19 cellular contexts compared by ENCODE assay signal in genomic region chr22:26714971-26715370, GRCh38.
"Had no signal": no experiment of that assay in that cellular context is flagged by ENCODE, and none has a peak within 500 bp of the region (broad histone marks: within the 10 kb centered on the region; RNA-seq: fewer than 3 reads in every experiment).

No MANE protein-coding gene starts in this region.

- H3K4me1 ChIP-seq: body of pancreas, uterus had no signal

- H3K27ac ChIP-seq: body of pancreas, gastroesophageal sphincter, heart left ventricle, sigmoid colon, uterus, VCaP had no signal

- H3K27ac Mint-ChIP-seq: activated naive CD8-positive, alpha-beta T cell treated with anti-CD3 and anti-CD28 coated beads for 36 hours; stimulated activated memory B cell treated with anti-CD40 and anti-IgM and Interleukin-4, amounts not matched to agents 10 μg/mL and 1 μg/mL and 100 μg/mL, for 72 hours had no signal

- ATAC-seq: body of pancreas; esophagus mucosa; gastroesophageal sphincter; heart left ventricle; left lobe of liver; stimulated activated memory B cell treated with anti-CD40 and anti-IgM and Interleukin-4, amounts not matched to agents 10 μg/mL and 1 μg/mL and 100 μg/mL, for 72 hours had no signal

- FAIRE-seq: kidney had no signal

- H3K36me3 ChIP-seq: uterus had no signal

- H3K27me3 Mint-ChIP-seq: activated naive CD8-positive, alpha-beta T cell treated with anti-CD3 and anti-CD28 coated beads for 36 hours; stimulated activated memory B cell treated with anti-CD40 and anti-IgM and Interleukin-4, amounts not matched to agents 10 μg/mL and 1 μg/mL and 100 μg/mL, for 72 hours had no signal

- H3K36me3 Mint-ChIP-seq: activated naive CD8-positive, alpha-beta T cell treated with anti-CD3 and anti-CD28 coated beads for 36 hours had no signal

- H3K27me3 ChIP-seq: body of pancreas, gastroesophageal sphincter, heart left ventricle, sigmoid colon, uterus had no signal

- H3K9me3 Mint-ChIP-seq: activated naive CD8-positive, alpha-beta T cell treated with anti-CD3 and anti-CD28 coated beads for 36 hours; stimulated activated memory B cell treated with anti-CD40 and anti-IgM and Interleukin-4, amounts not matched to agents 10 μg/mL and 1 μg/mL and 100 μg/mL, for 72 hours had no signal

- H3K4me3 ChIP-seq: body of pancreas, gastroesophageal sphincter, heart left ventricle, sigmoid colon, uterus had no signal

- H3K9me3 ChIP-seq: body of pancreas, gastroesophageal sphincter, heart left ventricle, sigmoid colon, uterus had no signal

- DNase-seq: activated CD4-positive, alpha-beta T cell treated with anti-CD3 and anti-CD28 coated beads for 1 hour; activated CD4-positive, alpha-beta T cell treated with anti-CD3 and anti-CD28 coated beads, Interleukin-2, amount 50 U/mL, for 4 hours; activated gamma-delta T cell treated with Interleukin-2 at 50 U/mL for 16 hours; activated naive CD8-positive, alpha-beta T cell treated with anti-CD3 and anti-CD28 coated beads for 36 hours; body of pancreas; central memory CD4-positive, alpha-beta T cell; cortex of kidney; heart left ventricle; kidney; posterior cingulate gyrus; sigmoid colon; stimulated activated CD4-positive, alpha-beta T cell treated with anti-CD3 and anti-CD28 coated beads, Interleukin-4, amount 100 ng/mL, for 24 hours; T-helper 2 cell; uterus had no signal

- H3K4me3 Mint-ChIP-seq: activated naive CD8-positive, alpha-beta T cell treated with anti-CD3 and anti-CD28 coated beads for 36 hours; stimulated activated memory B cell treated with anti-CD40 and anti-IgM and Interleukin-4, amounts not matched to agents 10 μg/mL and 1 μg/mL and 100 μg/mL, for 72 hours had no signal
